In genomic region chr5:173726848-173727557, GRCh38 we compare ENCODE assay signal across 14 cellular contexts.
DNase-seq lines count a peak whose midpoint lies in the region; ATAC-seq and TF ChIP-seq lines count a peak whose summit lies in the region.
"Had no signal": no experiment of that assay in that cellular context is flagged by ENCODE, and none has a peak within 500 bp of the region (broad histone marks: within the 10 kb centered on the region; RNA-seq: fewer than 3 reads in every experiment).

No MANE protein-coding gene starts in this region.

- H3K4me1 Mint-ChIP-seq in activated naive CD8-positive, alpha-beta T cell treated with anti-CD3 and anti-CD28 coated beads, Interleukin-2, amount 50 U/mL, for 24 hours: peaks cover 2% of the 10 kb centered on the region
- peaks cover 3% of the 10 kb centered on the region for H3K4me1 Mint-ChIP-seq in activated naive CD8-positive, alpha-beta T cell treated with anti-CD3 and anti-CD28 coated beads for 36 hours
- H3K4me1 Mint-ChIP-seq in stimulated activated naive B cell treated with anti-CD40 and anti-IgM and Interleukin-4, amounts not matched to agents 10 μg/mL and 1 μg/mL and 100 μg/mL, for 72 hours: peaks cover 9 to 13% of the 10 kb centered on the region in 2 donors
- no peaks in the 10 kb centered on the region for H3K4me1 Mint-ChIP-seq in CD8-positive, alpha-beta memory T cell

- CTCF ChIA-PET in RWPE1 (lab: Yijun Ruan, JAX): interaction anchor here (0.5 to 0.7 kb wide), 3 partner anchors 8 to 585 kb away, joined by 3 read pairs; no protein-coding TSS in a partner anchor
- CTCF ChIA-PET in CD8-positive, alpha-beta memory T cell (lab: Charles Lee): no interaction called here

- no peak overlapping the region for H3K27ac Mint-ChIP-seq in activated naive CD8-positive, alpha-beta T cell treated with anti-CD3 and anti-CD28 coated beads, Interleukin-2, amount 50 U/mL, for 24 hours
- H3K27ac Mint-ChIP-seq in activated naive CD8-positive, alpha-beta T cell treated with anti-CD3 and anti-CD28 coated beads for 36 hours: no peak overlapping the region
- no peak overlapping the region for H3K27ac Mint-ChIP-seq in stimulated activated naive B cell treated with anti-CD40 and anti-IgM and Interleukin-4, amounts not matched to agents 10 μg/mL and 1 μg/mL and 100 μg/mL, for 72 hours
- H3K27ac Mint-ChIP-seq in CD8-positive, alpha-beta memory T cell: no peak overlapping the region

- no peaks in the 10 kb centered on the region for H3K79me2 ChIP-seq in fibroblast of lung (ENCODE audit: control insufficient read depth, insufficient read depth, low read length)

- H3K36me3 Mint-ChIP-seq in activated naive CD8-positive, alpha-beta T cell treated with anti-CD3 and anti-CD28 coated beads, Interleukin-2, amount 50 U/mL, for 24 hours (ENCODE audit: low read depth): no peaks in the 10 kb centered on the region
- H3K36me3 Mint-ChIP-seq in activated naive CD8-positive, alpha-beta T cell treated with anti-CD3 and anti-CD28 coated beads for 36 hours: no peaks in the 10 kb centered on the region
- H3K36me3 Mint-ChIP-seq in stimulated activated naive B cell treated with anti-CD40 and anti-IgM and Interleukin-4, amounts not matched to agents 10 μg/mL and 1 μg/mL and 100 μg/mL, for 72 hours: no peaks in the 10 kb centered on the region
- no peaks in the 10 kb centered on the region for H3K36me3 Mint-ChIP-seq in CD8-positive, alpha-beta memory T cell

- H3K4me1 ChIP-seq in fibroblast of lung (ENCODE audit: control insufficient read depth, extremely low read depth, insufficient read depth, low read length): no peaks in the 10 kb centered on the region
- no peaks in the 10 kb centered on the region for H3K4me1 ChIP-seq in CD8-positive, alpha-beta memory T cell (ENCODE audit: insufficient read depth, low read length)
- H3K4me1 ChIP-seq: HAP-1 had no signal

- H3K36me3 ChIP-seq in fibroblast of lung (ENCODE audit: control insufficient read depth, insufficient read depth, low read length): no peaks in the 10 kb centered on the region
- H3K36me3 ChIP-seq in CD8-positive, alpha-beta memory T cell (ENCODE audit: insufficient read depth, low read length): no peaks in the 10 kb centered on the region
- H3K36me3 ChIP-seq: BLaER1, HAP-1 had no signal

- H3K9me3 Mint-ChIP-seq in activated naive CD8-positive, alpha-beta T cell treated with anti-CD3 and anti-CD28 coated beads, Interleukin-2, amount 50 U/mL, for 24 hours: no peaks in the 10 kb centered on the region
- H3K9me3 Mint-ChIP-seq in activated naive CD8-positive, alpha-beta T cell treated with anti-CD3 and anti-CD28 coated beads for 36 hours: peaks cover 6% of the 10 kb centered on the region
- H3K9me3 Mint-ChIP-seq in stimulated activated naive B cell treated with anti-CD40 and anti-IgM and Interleukin-4, amounts not matched to agents 10 μg/mL and 1 μg/mL and 100 μg/mL, for 72 hours: peaks cover 0 to 3% of the 10 kb centered on the region in 2 donors
- peaks cover 0 to 1% (median 0%) of the 10 kb centered on the region in 5 donors for H3K9me3 Mint-ChIP-seq in CD8-positive, alpha-beta memory T cell

- no peak overlapping the region for H3K9ac ChIP-seq in fibroblast of lung (ENCODE audit: insufficient read depth, low read length)
- H3K9ac ChIP-seq: BLaER1 had no signal

- no peak overlapping the region for H2AFZ ChIP-seq in fibroblast of lung (ENCODE audit: low read length)

- no peak overlapping the region for H3K27ac ChIP-seq in fibroblast of lung (ENCODE audit: insufficient read depth, low read length)
- no peak overlapping the region for H3K27ac ChIP-seq in RWPE1
- no peak overlapping the region for H3K27ac ChIP-seq in CD8-positive, alpha-beta memory T cell (ENCODE audit: low read depth, low read length)
- H3K27ac ChIP-seq: 22Rv1, BLaER1 had no signal

- peaks cover 11% of the 10 kb centered on the region for H3K27me3 Mint-ChIP-seq in activated naive CD8-positive, alpha-beta T cell treated with anti-CD3 and anti-CD28 coated beads, Interleukin-2, amount 50 U/mL, for 24 hours
- peaks cover 10% of the 10 kb centered on the region for H3K27me3 Mint-ChIP-seq in activated naive CD8-positive, alpha-beta T cell treated with anti-CD3 and anti-CD28 coated beads for 36 hours
- peaks cover 0 to 5% of the 10 kb centered on the region in 2 donors for H3K27me3 Mint-ChIP-seq in stimulated activated naive B cell treated with anti-CD40 and anti-IgM and Interleukin-4, amounts not matched to agents 10 μg/mL and 1 μg/mL and 100 μg/mL, for 72 hours
- peaks cover 7 to 8% of the 10 kb centered on the region in 2 donors for H3K27me3 Mint-ChIP-seq in CD8-positive, alpha-beta memory T cell

- H3K27me3 ChIP-seq in fibroblast of lung (ENCODE audit: control insufficient read depth, insufficient read depth, low read length): peaks cover 3% of the 10 kb centered on the region
- H3K27me3 ChIP-seq in CD8-positive, alpha-beta memory T cell (ENCODE audit: insufficient read depth, low read length, poor library complexity, severe bottlenecking): no peaks in the 10 kb centered on the region
- H3K27me3 ChIP-seq: BLaER1 had no signal

- in situ Hi-C loops in astrocyte of the cerebellum (cut with HindIII; ENCODE audit: low sequenced_read_pairs): no loop called here

- POLR2A ChIA-PET in RWPE1 (lab: Yijun Ruan, JAX; ENCODE audit: low non-redundant PET): no interaction called here
- POLR2A ChIA-PET in CD8-positive, alpha-beta memory T cell (lab: Charles Lee): no interaction called here

- H3K9me3 ChIP-seq in fibroblast of lung (ENCODE audit: control insufficient read depth, insufficient read depth, low read depth, low read length): no peaks in the 10 kb centered on the region
- H3K9me3 ChIP-seq in CD8-positive, alpha-beta memory T cell (ENCODE audit: low read length): no peaks in the 10 kb centered on the region
- H3K9me3 ChIP-seq: HAP-1 had no signal

- no peak for DNase-seq in activated naive CD8-positive, alpha-beta T cell treated with anti-CD3 and anti-CD28 coated beads, Interleukin-2, amount 50 U/mL, for 24 hours
- DNase-seq in activated naive CD8-positive, alpha-beta T cell treated with anti-CD3 and anti-CD28 coated beads for 36 hours: no peak
- DNase-seq in astrocyte of the cerebellum (ENCODE audit: low read depth) (peak; percentile 13), fibroblast of lung (ENCODE audit: low read depth in 2 of 2) (peak; percentile 10 to 60), RWPE1 (ENCODE audit: low spot score) (no peak)
- no peak for DNase-seq in stimulated activated naive B cell treated with anti-CD40 and anti-IgM and Interleukin-4, amounts not matched to agents 10 μg/mL and 1 μg/mL and 100 μg/mL, for 72 hours
- DNase-seq in stimulated activated CD4-positive, alpha-beta T cell treated with anti-CD3 and anti-CD28 coated beads, Interleukin-12 subunit alpha, Interleukin-12 subunit beta, amount 100 ng/mL, for 4 hours: no peak
- no peak for DNase-seq in CD8-positive, alpha-beta memory T cell
- DNase-seq: IMR-90, NCI-H2227 treated with DMSO at 0.1 percent for 48 hours, NCI-H524 treated with DMSO at 0.1 percent for 48 hours had no signal

- H3K4me3 ChIP-seq in astrocyte of the cerebellum (ENCODE audit: low read depth, low read length) (no peak overlapping the region), fibroblast of lung (replicated peaks in 1 of 4; ENCODE audit: control extremely low read depth in 1 of 4, insufficient read depth in 1 of 4, low read depth in 3 of 4, low read length in 4 of 4) (no peak overlapping the region)
- no peak overlapping the region for H3K4me3 ChIP-seq in CD8-positive, alpha-beta memory T cell (ENCODE audit: low read length)
- H3K4me3 ChIP-seq: BLaER1, HAP-1 had no signal

- no peak for TF ChIP-seq CTCF in astrocyte of the cerebellum (IDR thresholded peaks at IDR 0.05; ENCODE audit: low read depth, low read length, missing control alignments)
- TF ChIP-seq CTCF in fibroblast of lung (conservative IDR thresholded peaks at IDR 0.05 in 1 of 2, IDR thresholded peaks at IDR 0.05 in 1 of 2; ENCODE audit: low read depth in 1 of 2, low read length in 2 of 2): no peak
- TF ChIP-seq CTCF in RWPE1 (conservative IDR thresholded peaks at IDR 0.05; ENCODE audit: low read depth): no peak

- H4K20me1 ChIP-seq in fibroblast of lung (ENCODE audit: control insufficient read depth, extremely low read depth, insufficient read depth, low read length): no peaks in the 10 kb centered on the region
- H4K20me1 ChIP-seq: BLaER1 had no signal

- no peak overlapping the region for H3K4me3 Mint-ChIP-seq in activated naive CD8-positive, alpha-beta T cell treated with anti-CD3 and anti-CD28 coated beads, Interleukin-2, amount 50 U/mL, for 24 hours
- H3K4me3 Mint-ChIP-seq in activated naive CD8-positive, alpha-beta T cell treated with anti-CD3 and anti-CD28 coated beads for 36 hours: no peak overlapping the region
- no peak overlapping the region for H3K4me3 Mint-ChIP-seq in stimulated activated naive B cell treated with anti-CD40 and anti-IgM and Interleukin-4, amounts not matched to agents 10 μg/mL and 1 μg/mL and 100 μg/mL, for 72 hours
- H3K4me3 Mint-ChIP-seq in CD8-positive, alpha-beta memory T cell: no peak overlapping the region

- peak; percentile 66 for ATAC-seq in activated naive CD8-positive, alpha-beta T cell treated with anti-CD3 and anti-CD28 coated beads, Interleukin-2, amount 50 U/mL, for 24 hours
- peak; percentile 57 to 67 for ATAC-seq in stimulated activated naive B cell treated with anti-CD40 and anti-IgM and Interleukin-4, amounts not matched to agents 10 μg/mL and 1 μg/mL and 100 μg/mL, for 72 hours (replicated peaks)

- H3K4me2 ChIP-seq in fibroblast of lung (ENCODE audit: extremely low read depth, insufficient read depth, low read length): no peak overlapping the region
- H3K4me2 ChIP-seq: BLaER1 had no signal

Comparison
In these comparisons a context has a peak if more than half of its experiments do, and no peak if none do; other contexts are left out.
1. DNase-seq: peak in astrocyte of the cerebellum (single experiment) and fibroblast of lung (2 of 2); none in activated naive CD8-positive, alpha-beta T cell treated with anti-CD3 and anti-CD28 coated beads, Interleukin-2, amount 50 U/mL, for 24 hours (single experiment), activated naive CD8-positive, alpha-beta T cell treated with anti-CD3 and anti-CD28 coated beads for 36 hours (single experiment), stimulated activated naive B cell treated with anti-CD40 and anti-IgM and Interleukin-4, amounts not matched to agents 10 μg/mL and 1 μg/mL and 100 μg/mL, for 72 hours (single experiment), RWPE1 (single experiment), stimulated activated CD4-positive, alpha-beta T cell treated with anti-CD3 and anti-CD28 coated beads, Interleukin-12 subunit alpha, Interleukin-12 subunit beta, amount 100 ng/mL, for 4 hours (single experiment) and CD8-positive, alpha-beta memory T cell (0 of 5).